15 cellular contexts compared by ENCODE assay signal in the genomic region with DNA sequence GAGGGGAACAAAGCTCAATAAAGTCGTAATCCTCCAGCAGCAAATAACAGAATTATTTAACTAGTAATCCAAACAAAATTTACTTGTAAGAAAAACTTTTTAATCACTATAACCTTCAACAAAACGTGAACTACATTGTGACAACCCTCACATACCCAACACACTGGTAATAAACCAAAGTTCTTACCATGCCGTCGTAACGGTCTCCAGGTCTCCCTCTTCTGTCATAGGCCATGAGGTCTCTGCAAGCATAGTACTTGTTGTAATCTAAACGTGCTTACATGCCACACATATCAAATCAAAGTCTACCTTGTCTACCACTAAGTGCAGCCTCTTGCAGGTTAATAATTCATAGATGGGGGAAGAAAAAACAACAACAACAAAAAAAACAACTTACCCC. TPM values are rescaled to one million over a fixed set of nuclear protein-coding genes. Genes with fewer than 3 reads are reported as not detected.
DNase-seq lines count a peak whose midpoint lies in the region; ATAC-seq and TF ChIP-seq lines count a peak whose summit lies in the region.
"Had no signal": no experiment of that assay in that cellular context is flagged by ENCODE, and none has a peak within 500 bp of the region (broad histone marks: within the 10 kb centered on the region; RNA-seq: fewer than 3 reads in every experiment).

No MANE protein-coding gene starts in this region.

- intact Hi-C loops in activated CD8-positive, alpha-beta T cell treated with anti-CD3 and anti-CD28 coated beads for 36 hours (cut with micrococcal nuclease) = no loop called here
- intact Hi-C loops in natural killer cell (cut with micrococcal nuclease) = no loop called here
- intact Hi-C loops in stomach (cut with DNase I; ENCODE audit: low total_unique reads) = no loop called here

- H3K27ac Mint-ChIP-seq in activated CD8-positive, alpha-beta T cell treated with anti-CD3 and anti-CD28 coated beads for 36 hours = peak overlapping the region; percentile 53
- no peak overlapping the region for H3K27ac Mint-ChIP-seq in activated CD8-positive, alpha-beta T cell treated with anti-CD3 and anti-CD28 coated beads, Interleukin-2, amount 10 ng/mL, durations not matched to agents 7 days and 5 days
- H3K27ac Mint-ChIP-seq in WTC11 (peak overlapping the region; percentile 48), natural killer cell (peak overlapping the region; percentile 75 to 100)

- CTCF ChIA-PET in activated CD8-positive, alpha-beta T cell treated with anti-CD3 and anti-CD28 coated beads for 36 hours (lab: Charles Lee) = interaction anchor here (1.2 kb wide), 1 partner anchor 13 kb away, joined by 3 read pairs; no protein-coding TSS in a partner anchor
- CTCF ChIA-PET in activated CD8-positive, alpha-beta T cell treated with anti-CD3 and anti-CD28 coated beads, Interleukin-2, amount 10 ng/mL, durations not matched to agents 7 days and 5 days (lab: Charles Lee) = interaction anchor here (1.4 to 1.6 kb wide), 3 partner anchors 9 to 34 kb away, joined by 4 to 5 read pairs (median 4); partner anchors contain the start of genes HNRNPK and RMI1
- CTCF ChIA-PET in WTC11 (lab: Charles Lee) = no interaction called here

- no peak overlapping the region for H3K27ac ChIP-seq in stomach
- H3K27ac ChIP-seq: BLaER1 treated with 17β-estradiol and CSF1 and Interleukin-3, amounts not matched to agents 10 nM and 100 nM; PC-9; SJCRH30 had no signal

- no peak for ATAC-seq in activated CD8-positive, alpha-beta T cell treated with anti-CD3 and anti-CD28 coated beads for 36 hours
- no peak for ATAC-seq in activated CD8-positive, alpha-beta T cell treated with anti-CD3 and anti-CD28 coated beads, Interleukin-2, amount 10 ng/mL, durations not matched to agents 7 days and 5 days
- no peak for ATAC-seq in WTC11
- ATAC-seq in natural killer cell = no peak
- ATAC-seq in GM18867 (IDR thresholded peaks at IDR 0.05; ENCODE audit: unreplicated experiment) = no peak

- POLR2A ChIA-PET in activated CD8-positive, alpha-beta T cell treated with anti-CD3 and anti-CD28 coated beads for 36 hours (lab: Charles Lee) = interaction anchor here (1.9 to 4.8 kb wide), 3 partner anchors 8 to 15 kb away, joined by 6 to 71 read pairs (median 30); partner anchors contain the start of genes HNRNPK and RMI1
- POLR2A ChIA-PET in activated CD8-positive, alpha-beta T cell treated with anti-CD3 and anti-CD28 coated beads, Interleukin-2, amount 10 ng/mL, durations not matched to agents 7 days and 5 days (lab: Charles Lee) = interaction anchor here (0.8 to 2.3 kb wide), 5 partner anchors 8 to 325 kb away, joined by 3 to 20 read pairs (median 3); partner anchors contain the start of genes HNRNPK and RMI1
- POLR2A ChIA-PET in WTC11 (lab: Charles Lee) = no interaction called here

- peaks cover 84 to 100% (median 100%) of the 10 kb centered on the region in 4 donors for H3K36me3 ChIP-seq in stomach

- 60 to 72% (median 65%) methylated on average over 6 of the region's 6 CpGs for WGBS in stomach, 5 donors

- peaks cover 88% of the 10 kb centered on the region for H3K36me3 Mint-ChIP-seq in activated CD8-positive, alpha-beta T cell treated with anti-CD3 and anti-CD28 coated beads for 36 hours (ENCODE audit: low read depth)
- peaks cover 94% of the 10 kb centered on the region for H3K36me3 Mint-ChIP-seq in activated CD8-positive, alpha-beta T cell treated with anti-CD3 and anti-CD28 coated beads, Interleukin-2, amount 10 ng/mL, durations not matched to agents 7 days and 5 days (ENCODE audit: low read depth)
- H3K36me3 Mint-ChIP-seq in WTC11 = peaks cover 94% of the 10 kb centered on the region
- peaks cover 86% of the 10 kb centered on the region for H3K36me3 Mint-ChIP-seq in natural killer cell

- H3K9me3 Mint-ChIP-seq in activated CD8-positive, alpha-beta T cell treated with anti-CD3 and anti-CD28 coated beads for 36 hours = no peaks in the 10 kb centered on the region
- no peaks in the 10 kb centered on the region for H3K9me3 Mint-ChIP-seq in activated CD8-positive, alpha-beta T cell treated with anti-CD3 and anti-CD28 coated beads, Interleukin-2, amount 10 ng/mL, durations not matched to agents 7 days and 5 days (ENCODE audit: insufficient read depth)
- no peaks in the 10 kb centered on the region for H3K9me3 Mint-ChIP-seq in WTC11
- no peaks in the 10 kb centered on the region for H3K9me3 Mint-ChIP-seq in natural killer cell

- no peak for DNase-seq in activated CD8-positive, alpha-beta T cell treated with anti-CD3 and anti-CD28 coated beads for 36 hours
- no peak for DNase-seq in activated CD8-positive, alpha-beta T cell treated with anti-CD3 and anti-CD28 coated beads, Interleukin-2, amount 10 ng/mL, durations not matched to agents 7 days and 5 days
- no peak for DNase-seq in WTC11 (ENCODE audit: low spot score)
- no peak for DNase-seq in natural killer cell
- DNase-seq in EL = no peak
- no peak for DNase-seq in stomach
- DNase-seq: KBM-7, NCI-H1417 treated with DMSO at 0.1 percent for 48 hours, NCI-H2029 treated with DMSO at 0.1 percent for 48 hours, NCI-H510A, PC-9, SJCRH30 had no signal

- peaks cover 0 to 48% (median 26%) of the 10 kb centered on the region in 4 donors for H3K4me1 ChIP-seq in stomach

- no peak overlapping the region for H3K4me3 Mint-ChIP-seq in activated CD8-positive, alpha-beta T cell treated with anti-CD3 and anti-CD28 coated beads for 36 hours
- no peak overlapping the region for H3K4me3 Mint-ChIP-seq in activated CD8-positive, alpha-beta T cell treated with anti-CD3 and anti-CD28 coated beads, Interleukin-2, amount 10 ng/mL, durations not matched to agents 7 days and 5 days
- no peak overlapping the region for H3K4me3 Mint-ChIP-seq in WTC11
- no peak overlapping the region for H3K4me3 Mint-ChIP-seq in natural killer cell

- no peaks in the 10 kb centered on the region for H3K27me3 ChIP-seq in stomach
- H3K27me3 ChIP-seq: BLaER1 treated with 17β-estradiol and CSF1 and Interleukin-3, amounts not matched to agents 10 nM and 100 nM; SJCRH30 had no signal

- no peaks in the 10 kb centered on the region for H3K9me3 ChIP-seq in stomach
- H3K9me3 ChIP-seq: BLaER1 treated with 17β-estradiol and CSF1 and Interleukin-3, amounts not matched to agents 10 nM and 100 nM; SJCRH30 had no signal

- TF ChIP-seq EP300 in stomach (IDR thresholded peaks at IDR 0.05) = no peak

- peaks cover 66% of the 10 kb centered on the region for H3K4me1 Mint-ChIP-seq in activated CD8-positive, alpha-beta T cell treated with anti-CD3 and anti-CD28 coated beads for 36 hours (ENCODE audit: low read depth)
- H3K4me1 Mint-ChIP-seq in activated CD8-positive, alpha-beta T cell treated with anti-CD3 and anti-CD28 coated beads, Interleukin-2, amount 10 ng/mL, durations not matched to agents 7 days and 5 days (ENCODE audit: low read depth) = peaks cover 49% of the 10 kb centered on the region
- H3K4me1 Mint-ChIP-seq in WTC11 (peaks cover 18% of the 10 kb centered on the region), natural killer cell (peaks cover 51 to 78% of the 10 kb centered on the region in 2 donors)

- no peak overlapping the region for H3K4me3 ChIP-seq in stomach
- H3K4me3 ChIP-seq: BLaER1 treated with 17β-estradiol and CSF1 and Interleukin-3, amounts not matched to agents 10 nM and 100 nM; PC-9; SJCRH30 had no signal

- peak; percentile 17 for TF ChIP-seq POLR2A in GM19099 (IDR thresholded peaks at IDR 0.05; ENCODE audit: extremely low read depth, insufficient read length, low read depth)
- no peak for TF ChIP-seq POLR2A in stomach (IDR thresholded peaks at IDR 0.05)

- TF ChIP-seq CTCF in activated CD8-positive, alpha-beta T cell treated with anti-CD3 and anti-CD28 coated beads for 36 hours (IDR thresholded peaks at IDR 0.05) = no peak
- no peak for TF ChIP-seq CTCF in WTC11 (IDR thresholded peaks at IDR 0.05)
- no peak for TF ChIP-seq CTCF in natural killer cell (IDR thresholded peaks at IDR 0.05)
- TF ChIP-seq CTCF in stomach (IDR thresholded peaks at IDR 0.05) = no peak

- no peaks in the 10 kb centered on the region for H3K27me3 Mint-ChIP-seq in activated CD8-positive, alpha-beta T cell treated with anti-CD3 and anti-CD28 coated beads for 36 hours
- no peaks in the 10 kb centered on the region for H3K27me3 Mint-ChIP-seq in activated CD8-positive, alpha-beta T cell treated with anti-CD3 and anti-CD28 coated beads, Interleukin-2, amount 10 ng/mL, durations not matched to agents 7 days and 5 days (ENCODE audit: low read depth)
- H3K27me3 Mint-ChIP-seq in WTC11 (ENCODE audit: low read depth) = no peaks in the 10 kb centered on the region
- H3K27me3 Mint-ChIP-seq in natural killer cell (ENCODE audit: low read depth in 2 of 2) = no peaks in the 10 kb centered on the region

TF ChIP-seq in WTC11, 78 proteins besides CTCF, POLR2A, EP300 and RAD21 (continues in another document):
- TF ChIP-seq ATF1 (CRISPR knock-in tag; IDR thresholded peaks at IDR 0.05) = no peak

RNA-seq across cellular contexts. Expression of gene HNRNPK, which starts 8.5 kb away (rescaled TPM):
- total RNA-seq in activated CD8-positive, alpha-beta T cell treated with anti-CD3 and anti-CD28 coated beads for 36 hours = 100 to 1,000 TPM; 761 to 773 TPM
- 100 to 1,000 TPM; 683 to 726 TPM for total RNA-seq in activated CD8-positive, alpha-beta T cell treated with anti-CD3 and anti-CD28 coated beads, Interleukin-2, amount 10 ng/mL, durations not matched to agents 7 days and 5 days
- 634 to 723 TPM (median 640 TPM) in 3 replicates for total RNA-seq in WTC11 (2021)
- total RNA-seq in natural killer cell = 100 to 1,000 TPM; 703 to 872 (median 771) TPM
- 100 to 1,000 TPM; 164 to 835 (median 275) TPM for total RNA-seq in stomach
- 100 to 1,000 TPM; 188 to 267 (median 224) TPM for polyA plus RNA-seq in stomach

RNA-seq across cellular contexts. Expression of gene RMI1, which starts 9.1 kb away (rescaled TPM):
- 10 to 100 TPM; 20.1 to 20.6 TPM for total RNA-seq in activated CD8-positive, alpha-beta T cell treated with anti-CD3 and anti-CD28 coated beads for 36 hours
- 10 to 100 TPM; 23.3 to 23.6 TPM for total RNA-seq in activated CD8-positive, alpha-beta T cell treated with anti-CD3 and anti-CD28 coated beads, Interleukin-2, amount 10 ng/mL, durations not matched to agents 7 days and 5 days
- 23.9 to 26.7 TPM (median 25.8 TPM) in 3 replicates for total RNA-seq in WTC11 (2021)
- 1 to 10 TPM; 2.8 to 5.4 (median 3.0) TPM for total RNA-seq in natural killer cell
- total RNA-seq in stomach = 10 to 100 TPM in 2 of 5 donors, 1 to 10 TPM in 1, not detected in 2; 5.2 to 20.5 (median 15.1) TPM
- polyA plus RNA-seq in stomach = 1 to 10 TPM; 3.2 to 5.0 (median 3.3) TPM

RNA-seq across cellular contexts. Expression of gene KIF27, which starts 50.3 kb away (rescaled TPM):
- 1 to 10 TPM; 2.6 to 3.4 TPM for total RNA-seq in activated CD8-positive, alpha-beta T cell treated with anti-CD3 and anti-CD28 coated beads for 36 hours
- 1 to 10 TPM; 1.9 to 3.2 TPM for total RNA-seq in activated CD8-positive, alpha-beta T cell treated with anti-CD3 and anti-CD28 coated beads, Interleukin-2, amount 10 ng/mL, durations not matched to agents 7 days and 5 days
- total RNA-seq in WTC11 (2021) = 3.9 to 5.7 TPM (median 5.4 TPM) in 3 replicates
- total RNA-seq in natural killer cell = 1 to 10 TPM; 4.0 to 7.7 (median 4.6) TPM
- total RNA-seq in stomach = 10 to 100 TPM in 2 of 5 donors, 1 to 10 TPM in 3; 1.8 to 21.0 (median 6.7) TPM
- polyA plus RNA-seq in stomach = under 1 TPM; 0.46 to 0.78 (median 0.50) TPM
